ENCODE assay signal across 8 cellular contexts in the genomic region with DNA sequence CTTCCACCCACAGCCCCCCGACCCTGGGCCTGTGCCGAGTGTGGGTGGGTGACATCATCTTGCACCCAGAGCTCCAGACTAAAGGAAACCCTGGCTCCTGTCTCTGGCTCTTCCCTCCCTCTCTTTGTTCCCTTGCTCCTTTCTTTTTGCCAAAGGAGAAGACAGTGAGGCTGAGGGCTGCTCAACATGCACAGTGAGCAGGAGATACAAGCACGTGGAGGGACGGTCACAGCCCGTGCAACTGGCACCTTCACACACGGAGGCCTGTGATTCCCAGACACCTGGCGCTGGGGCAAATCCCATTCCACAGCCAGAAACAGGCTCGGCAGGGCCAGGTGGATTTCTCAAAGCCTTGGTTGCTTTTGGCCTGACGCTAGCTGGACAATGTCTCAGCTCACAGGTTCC.
A peak's percentile ranks its signal among the peaks of the same experiment; 100 is the strongest.
DNase-seq lines count a peak whose midpoint lies in the region; ATAC-seq and TF ChIP-seq lines count a peak whose summit lies in the region.
"Not testable (repeated sequence)": the region's sequence is repeated elsewhere in the genome, so short reads cannot be mapped to it uniquely, and the experiment has no call there.

No MANE protein-coding gene starts in this region.

- H3K4ac ChIP-seq in mesenchymal stem cell (ENCODE audit: low read depth in 1 of 2, low read length in 2 of 2) = not testable (repeated sequence)

- not testable (repeated sequence) for H3K79me1 ChIP-seq in mesenchymal stem cell (replicated peaks; ENCODE audit: low read length, poor library complexity, severe bottlenecking)

- not testable (repeated sequence) for TF ChIP-seq CTCF in Loucy (conservative IDR thresholded peaks at IDR 0.05; ENCODE audit: low read length); fibroblast of villous mesenchyme (IDR thresholded peaks at IDR 0.05; ENCODE audit: insufficient read depth, low read depth, low read length); upper lobe of left lung (IDR thresholded peaks at IDR 0.05)

- peaks cover 94% of the 10 kb centered on the region for H3K79me2 ChIP-seq in Loucy (ENCODE audit: insufficient read depth, low read length)

- not testable (repeated sequence) for H4K8ac ChIP-seq in mesenchymal stem cell (ENCODE audit: low read length)

- H3K23ac ChIP-seq in mesenchymal stem cell (ENCODE audit: low read length in 2 of 2) = not testable (repeated sequence)

- H3K27me3 Mint-ChIP-seq in activated CD4-positive, alpha-beta T cell treated with anti-CD3 and anti-CD28 coated beads for 36 hours = not testable (repeated sequence)

- not testable (repeated sequence) for H3K9me3 Mint-ChIP-seq in activated CD4-positive, alpha-beta T cell treated with anti-CD3 and anti-CD28 coated beads for 36 hours (ENCODE audit: low read depth)

- H3K9ac ChIP-seq in Loucy (ENCODE audit: low read depth, low read length, poor library complexity, severe bottlenecking) (peak overlapping the region; percentile 15), mesenchymal stem cell (ENCODE audit: low read length) (peak overlapping the region; percentile 50)

- TF ChIP-seq EP300 in upper lobe of left lung (IDR thresholded peaks at IDR 0.05) = not testable (repeated sequence)

- CTCF ChIA-PET in activated CD4-positive, alpha-beta T cell treated with anti-CD3 and anti-CD28 coated beads for 36 hours (lab: Charles Lee) = not testable (repeated sequence)

- peaks cover 63% of the 10 kb centered on the region for H3K36me3 Mint-ChIP-seq in activated CD4-positive, alpha-beta T cell treated with anti-CD3 and anti-CD28 coated beads for 36 hours (ENCODE audit: low read depth)

- not testable (repeated sequence) for H3F3A ChIP-seq in Loucy (ENCODE audit: low read depth)

- H3K27ac ChIP-seq in mesenchymal stem cell (ENCODE audit: low read length, poor library complexity, severe bottlenecking) = not testable (repeated sequence)
- peak overlapping the region in 1 of 4 donors; percentile 11 for H3K27ac ChIP-seq in upper lobe of left lung

- not testable (repeated sequence) for H3K9me2 ChIP-seq in Loucy (replicated peaks; ENCODE audit: low read depth, low read length)

- peak overlapping the region; percentile 35 for H3K4me2 ChIP-seq in Loucy (ENCODE audit: low read depth, low read length, poor library complexity, severe bottlenecking)
- not testable (repeated sequence) for H3K4me2 ChIP-seq in mesenchymal stem cell (ENCODE audit: low read length, poor library complexity, severe bottlenecking)

- not testable (repeated sequence) for H2AFZ ChIP-seq in Loucy (ENCODE audit: low read length); mesenchymal stem cell (ENCODE audit: low read depth, low read length)

- not testable (repeated sequence) for H4K91ac ChIP-seq in mesenchymal stem cell (ENCODE audit: low read length)

- not testable (repeated sequence) for H2BK120ac ChIP-seq in mesenchymal stem cell (ENCODE audit: low read depth, low read length)

- H2BK12ac ChIP-seq in mesenchymal stem cell (ENCODE audit: low read length in 2 of 2) = peak overlapping the region in 1 of 2 experiments; percentile 12

- H4K20me1 ChIP-seq in Loucy (ENCODE audit: insufficient read depth, low read length, poor library complexity, severe bottlenecking) = peaks cover 60% of the 10 kb centered on the region

- peaks cover 21% of the 10 kb centered on the region for H3K4me1 ChIP-seq in Loucy (ENCODE audit: insufficient read depth, low read length, poor library complexity, severe bottlenecking)
- peaks cover 52% of the 10 kb centered on the region for H3K4me1 ChIP-seq in mesenchymal stem cell (ENCODE audit: control insufficient read depth, insufficient read depth, low read depth, low read length)
- peaks cover 40 to 77% (median 45%) of the 10 kb centered on the region in 4 donors for H3K4me1 ChIP-seq in upper lobe of left lung

- not testable (repeated sequence) for H3K36me3 ChIP-seq in Loucy (ENCODE audit: insufficient read depth, low read length); upper lobe of left lung
- H3K36me3 ChIP-seq in mesenchymal stem cell (ENCODE audit: control insufficient read depth in 1 of 2, insufficient read depth in 2 of 2, low read depth in 1 of 2, low read length in 2 of 2) = peaks cover 3 to 15% of the 10 kb centered on the region in 2 experiments

- DNase-seq in DMS 273 (lab: John Stamatoyannopoulos, UW; ENCODE audit: unreplicated experiment) (peak; percentile 49), astrocyte of the hippocampus (ENCODE audit: low read depth, low spot score) (peak; percentile 54), fibroblast of villous mesenchyme (ENCODE audit: low read depth) (peak; percentile 23), upper lobe of left lung (peak; percentile 4 to 27)
- DNase-seq in activated CD4-positive, alpha-beta T cell treated with anti-CD3 and anti-CD28 coated beads for 36 hours = peak; percentile 5
- not testable (repeated sequence) for DNase-seq in mesenchymal stem cell; sciatic nerve (ENCODE audit: low spot score)

- H3K4me3 Mint-ChIP-seq in activated CD4-positive, alpha-beta T cell treated with anti-CD3 and anti-CD28 coated beads for 36 hours = not testable (repeated sequence)

- peaks cover 83% of the 10 kb centered on the region for H3K4me1 Mint-ChIP-seq in activated CD4-positive, alpha-beta T cell treated with anti-CD3 and anti-CD28 coated beads for 36 hours

- peak overlapping the region in 1 of 2 experiments; percentile 9 for H3K14ac ChIP-seq in mesenchymal stem cell (ENCODE audit: low read length in 2 of 2)

- H3K27ac Mint-ChIP-seq in activated CD4-positive, alpha-beta T cell treated with anti-CD3 and anti-CD28 coated beads for 36 hours = peak overlapping the region; percentile 48

- intact Hi-C loops in activated CD4-positive, alpha-beta T cell treated with anti-CD3 and anti-CD28 coated beads for 36 hours (cut with DNase I, micrococcal nuclease); sciatic nerve (cut with DNase I): not testable (repeated sequence)

- not testable (repeated sequence) for H3K27me3 ChIP-seq in Loucy (ENCODE audit: insufficient read depth, low read length, poor library complexity, severe bottlenecking); mesenchymal stem cell (ENCODE audit: control insufficient read depth in 1 of 2, insufficient read depth in 1 of 2, low read length in 2 of 2); upper lobe of left lung

- H2BK15ac ChIP-seq in mesenchymal stem cell (ENCODE audit: low read depth, poor library complexity, severe bottlenecking) = not testable (repeated sequence)

- not testable (repeated sequence) for H3K4me3 ChIP-seq in Loucy (ENCODE audit: low read length, poor library complexity, severe bottlenecking); fibroblast of villous mesenchyme (ENCODE audit: low read depth, low read length); upper lobe of left lung
- H3K4me3 ChIP-seq in mesenchymal stem cell (ENCODE audit: insufficient read depth in 1 of 2, low read depth in 1 of 2, low read length in 2 of 2) = peak overlapping the region in 1 of 2 experiments; percentile 4

- not testable (repeated sequence) for H2BK5ac ChIP-seq in mesenchymal stem cell (ENCODE audit: low read depth, low read length, poor library complexity, severe bottlenecking)

- peak overlapping the region; percentile 2 for H2AK5ac ChIP-seq in mesenchymal stem cell (ENCODE audit: low read length, severe bottlenecking)

- not testable (repeated sequence) for TF ChIP-seq POLR2A in upper lobe of left lung (IDR thresholded peaks at IDR 0.05)

- POLR2A ChIA-PET in activated CD4-positive, alpha-beta T cell treated with anti-CD3 and anti-CD28 coated beads for 36 hours (lab: Charles Lee) = not testable (repeated sequence)

- peak overlapping the region in 1 of 2 experiments; percentile 6 for H3K18ac ChIP-seq in mesenchymal stem cell (ENCODE audit: low read depth in 1 of 2, low read length in 2 of 2)

- not testable (repeated sequence) for ATAC-seq in activated CD4-positive, alpha-beta T cell treated with anti-CD3 and anti-CD28 coated beads for 36 hours; upper lobe of left lung (ENCODE audit: low FRiP score in 2 of 2)
- peak; percentile 4 for ATAC-seq in sciatic nerve

- 77% methylated on average over 9 of the region's 9 CpGs for WGBS in mesenchymal stem cell
- WGBS in upper lobe of left lung, 2 donors = 79 to 85% methylated on average over 9 of the region's 9 CpGs

- H3K9me3 ChIP-seq in Loucy (ENCODE audit: insufficient read depth, low read depth, low read length); mesenchymal stem cell (ENCODE audit: control insufficient read depth, low read length); upper lobe of left lung: not testable (repeated sequence)
